ENCODE assay signal across 8 cellular contexts in genomic region chr11:76443254-76443935, GRCh38. TPM values are rescaled to one million over a fixed set of nuclear protein-coding genes. Genes with fewer than 3 reads are reported as not detected.
DNase-seq lines count a peak whose midpoint lies in the region; ATAC-seq and TF ChIP-seq lines count a peak whose summit lies in the region.

No MANE protein-coding gene starts in this region.

- ATAC-seq in GM18502 (IDR thresholded peaks at IDR 0.05; ENCODE audit: poor library complexity, unreplicated experiment) (no peak), GM18861 (IDR thresholded peaks at IDR 0.05; ENCODE audit: unreplicated experiment) (no peak)

- H2BK120ac ChIP-seq in trophoblast cell (ENCODE audit: insufficient read depth, low read length, poor library complexity) = no peak overlapping the region

- DNase-seq in GM12864 (ENCODE audit: low read depth) = no peak
- no peak for DNase-seq in epithelial cell of proximal tubule (ENCODE audit: low read depth)
- no peak for DNase-seq in trophoblast cell
- no peak for DNase-seq in NK-92 treated with Interleukin-12 subunit alpha and Interleukin-12 subunit beta, amount 100 ng/mL, for 24 hours (lab: John Stamatoyannopoulos, UW)
- DNase-seq in occipital lobe (lab: John Stamatoyannopoulos, UW) = no peak

- H3K9me3 ChIP-seq in OCI-LY1 (ENCODE audit: low read length) (no peaks in the 10 kb centered on the region), trophoblast cell (ENCODE audit: insufficient read depth, low read depth, low read length) (no peaks in the 10 kb centered on the region)

- H3K27me3 ChIP-seq in OCI-LY1 (ENCODE audit: insufficient read depth, low read length) = no peaks in the 10 kb centered on the region
- no peaks in the 10 kb centered on the region for H3K27me3 ChIP-seq in trophoblast cell (ENCODE audit: insufficient read depth, low read length)

- peak overlapping the region; percentile 94 for H3K4me2 ChIP-seq in OCI-LY1 (ENCODE audit: low read length)
- H3K4me2 ChIP-seq in trophoblast cell (ENCODE audit: low read length) = peak overlapping the region; percentile 65

- H3K4me1 ChIP-seq in OCI-LY1 (ENCODE audit: insufficient read depth, low read length, severe bottlenecking) (peaks cover 16% of the 10 kb centered on the region), trophoblast cell (ENCODE audit: control insufficient read depth in 1 of 2, insufficient read depth in 2 of 2, low read length in 2 of 2) (peaks cover 0 to 2% of the 10 kb centered on the region in 2 experiments)

- H3F3A ChIP-seq in OCI-LY1 (ENCODE audit: insufficient read depth, low read length) = no peaks in the 10 kb centered on the region

- no peak overlapping the region for H2BK5ac ChIP-seq in trophoblast cell (ENCODE audit: low read depth, low read length, poor library complexity)

- peaks cover 27% of the 10 kb centered on the region for H3K36me3 ChIP-seq in OCI-LY1 (ENCODE audit: insufficient read depth, low read length)
- no peaks in the 10 kb centered on the region for H3K36me3 ChIP-seq in trophoblast cell (ENCODE audit: control insufficient read depth in 1 of 2, insufficient read depth in 2 of 2, low read length in 2 of 2)

- no peak overlapping the region for H4K91ac ChIP-seq in trophoblast cell (ENCODE audit: low read depth, low read length)

- no peaks in the 10 kb centered on the region for H4K20me1 ChIP-seq in OCI-LY1 (ENCODE audit: insufficient read depth, low read length)

- H3K4ac ChIP-seq in trophoblast cell (ENCODE audit: low read depth, low read length) = peak overlapping the region; percentile 37

- no CpG with 5 or more reads among the region's 8 CpGs for WGBS in trophoblast cell (ENCODE audit: extremely low coverage, insufficient coverage, insufficient read length)

- no peak overlapping the region for H3K18ac ChIP-seq in trophoblast cell (ENCODE audit: low read length)

- no peaks in the 10 kb centered on the region for H3K9me2 ChIP-seq in OCI-LY1 (ENCODE audit: low read depth, low read length)

- H3K79me2 ChIP-seq in OCI-LY1 (ENCODE audit: insufficient read depth, low read length) (peaks cover 34% of the 10 kb centered on the region), trophoblast cell (ENCODE audit: control insufficient read depth, insufficient read depth, low read length, poor library complexity) (peaks cover 9% of the 10 kb centered on the region)

- H2AK5ac ChIP-seq in trophoblast cell (ENCODE audit: low read length) = no peak overlapping the region

- no peak overlapping the region for H4K12ac ChIP-seq in trophoblast cell (ENCODE audit: low read depth, low read length)

- H4K8ac ChIP-seq in trophoblast cell (ENCODE audit: low read depth, low read length) = no peak overlapping the region

- H3K4me3 ChIP-seq in GM12864 (ENCODE audit: low read depth, low read length) (peak overlapping the region; percentile 98), OCI-LY1 (ENCODE audit: low read depth, low read length, poor library complexity, severe bottlenecking) (peak overlapping the region; percentile 90), epithelial cell of proximal tubule (ENCODE audit: low read depth, low read length) (peak overlapping the region; percentile 75), trophoblast cell (ENCODE audit: low read depth, low read length) (no peak overlapping the region)

- no peak for TF ChIP-seq CTCF in GM12864 (IDR thresholded peaks at IDR 0.05; ENCODE audit: low read depth, low read length, missing control alignments)
- no peak for TF ChIP-seq CTCF in OCI-LY1 (IDR thresholded peaks at IDR 0.05; ENCODE audit: low read length)
- no peak for TF ChIP-seq CTCF in epithelial cell of proximal tubule (conservative IDR thresholded peaks at IDR 0.05; ENCODE audit: low read depth, low read length)

- no peak overlapping the region for H3K14ac ChIP-seq in trophoblast cell (ENCODE audit: low read length)

- H2AFZ ChIP-seq in OCI-LY1 (ENCODE audit: low read length) (no peak overlapping the region), trophoblast cell (ENCODE audit: insufficient read depth, low read length, poor library complexity) (no peak overlapping the region)

- H3K79me1 ChIP-seq in trophoblast cell (ENCODE audit: low read length) = peaks cover 12% of the 10 kb centered on the region

- H3K9ac ChIP-seq in OCI-LY1 (ENCODE audit: low read length) = peak overlapping the region; percentile 98
- no peak overlapping the region for H3K9ac ChIP-seq in trophoblast cell (ENCODE audit: low read length)

- H3K27ac ChIP-seq in OCI-LY1 (ENCODE audit: low read depth, low read length, poor library complexity, severe bottlenecking) = peak overlapping the region; percentile 75
- no peak overlapping the region for H3K27ac ChIP-seq in trophoblast cell (ENCODE audit: low read depth, low read length)

- no peak overlapping the region for H3K23ac ChIP-seq in trophoblast cell (ENCODE audit: low read length)

- no peak overlapping the region for H2BK12ac ChIP-seq in trophoblast cell (ENCODE audit: low read length)

RNA-seq across cellular contexts. Expression of gene EMSY, which starts 1.4 kb away (rescaled TPM):
- total RNA-seq in epithelial cell of proximal tubule = 7.8 and 17.7 TPM in 2 replicates
- 25.4 and 25.7 TPM in 2 replicates for polyA plus RNA-seq in trophoblast cell (2013)
- 46.3 TPM for total RNA-seq in occipital lobe
